Comparison of ENCODE assay signal across 10 cellular contexts in genomic region chr3:19148768-19149091, GRCh38. TPM values are rescaled to one million over a fixed set of nuclear protein-coding genes. Genes with fewer than 3 reads are reported as not detected.
DNase-seq lines count a peak whose midpoint lies in the region; ATAC-seq and TF ChIP-seq lines count a peak whose summit lies in the region.
"Had no signal": no experiment of that assay in that cellular context is flagged by ENCODE, and none has a peak within 500 bp of the region (broad histone marks: within the 10 kb centered on the region; RNA-seq: fewer than 3 reads in every experiment).

No MANE protein-coding gene starts in this region.

- H3K4me3 Mint-ChIP-seq in activated T-cell treated with anti-CD3 and anti-CD28 coated beads, Interleukin-2, amount 50 U/mL, for 72 hours = peak overlapping the region; percentile 68 to 92
- H3K4me3 Mint-ChIP-seq in mesothelial cell of epicardium = peak overlapping the region; percentile 69

- no peak overlapping the region for H3K27ac Mint-ChIP-seq in activated T-cell treated with anti-CD3 and anti-CD28 coated beads, Interleukin-2, amount 50 U/mL, for 72 hours
- peak overlapping the region; percentile 1 for H3K27ac Mint-ChIP-seq in mesothelial cell of epicardium

- H3K9me3 Mint-ChIP-seq in activated T-cell treated with anti-CD3 and anti-CD28 coated beads, Interleukin-2, amount 50 U/mL, for 72 hours = peaks cover 0 to 3% of the 10 kb centered on the region in 2 donors
- no peaks in the 10 kb centered on the region for H3K9me3 Mint-ChIP-seq in mesothelial cell of epicardium

- peaks cover 6% of the 10 kb centered on the region for H3K9me3 ChIP-seq in thoracic aorta
- H3K9me3 ChIP-seq: mucosa of descending colon had no signal

- no peaks in the 10 kb centered on the region for H3K36me3 ChIP-seq in thoracic aorta

- TF ChIP-seq CTCF in astrocyte of the cerebellum (IDR thresholded peaks at IDR 0.05; ENCODE audit: low read depth, low read length, missing control alignments) (no peak), mesothelial cell of epicardium (IDR thresholded peaks at IDR 0.05; ENCODE audit: unreplicated experiment) (no peak), thoracic aorta (IDR thresholded peaks at IDR 0.05) (no peak)

- H3K4me1 Mint-ChIP-seq in activated T-cell treated with anti-CD3 and anti-CD28 coated beads, Interleukin-2, amount 50 U/mL, for 72 hours (ENCODE audit: low read depth) = peaks cover 8% of the 10 kb centered on the region
- peaks cover 13% of the 10 kb centered on the region for H3K4me1 Mint-ChIP-seq in mesothelial cell of epicardium

- H3K27ac ChIP-seq in thoracic aorta = no peak overlapping the region

- H3K4me3 ChIP-seq in astrocyte of the cerebellum (ENCODE audit: low read depth, low read length) (peak overlapping the region; percentile 14), thoracic aorta (peak overlapping the region; percentile 91)
- H3K4me3 ChIP-seq: mucosa of descending colon had no signal

- peaks cover 7 to 8% of the 10 kb centered on the region in 2 donors for H3K4me1 ChIP-seq in thoracic aorta (ENCODE audit: control insufficient read depth in 1 of 2, low read depth in 2 of 2)

- no peak for ATAC-seq in activated T-cell treated with anti-CD3 and anti-CD28 coated beads, Interleukin-2, amount 50 U/mL, for 72 hours (replicated peaks in 1 of 2)
- ATAC-seq in thoracic aorta (ENCODE audit: insufficient number of reproducible peaks, low FRiP score, low read depth) = no peak
- no peak for ATAC-seq in GM19467 (IDR thresholded peaks at IDR 0.05; ENCODE audit: unreplicated experiment)

- H3K36me3 Mint-ChIP-seq in activated T-cell treated with anti-CD3 and anti-CD28 coated beads, Interleukin-2, amount 50 U/mL, for 72 hours (ENCODE audit: insufficient read depth in 2 of 2) = peaks cover 0 to 1% of the 10 kb centered on the region in 2 donors
- H3K36me3 Mint-ChIP-seq in mesothelial cell of epicardium = no peaks in the 10 kb centered on the region

- H3K27me3 ChIP-seq in thoracic aorta (replicated peaks; ENCODE audit: insufficient read depth) = no peaks in the 10 kb centered on the region

- H3K27me3 Mint-ChIP-seq in activated T-cell treated with anti-CD3 and anti-CD28 coated beads, Interleukin-2, amount 50 U/mL, for 72 hours (ENCODE audit: low read depth) = peaks cover 34% of the 10 kb centered on the region
- H3K27me3 Mint-ChIP-seq in mesothelial cell of epicardium (ENCODE audit: low read depth) = peaks cover 21% of the 10 kb centered on the region

- DNase-seq in activated T-cell treated with anti-CD3 and anti-CD28 coated beads, Interleukin-2, amount 50 U/mL, for 72 hours = no peak
- no peak for DNase-seq in activated T-cell treated with anti-CD3 and anti-CD28 coated beads for 4 hours
- DNase-seq in astrocyte of the cerebellum (ENCODE audit: low read depth) = no peak
- no peak for DNase-seq in mesothelial cell of epicardium (ENCODE audit: low spot score in 2 of 2, unreplicated experiment in 2 of 2)
- DNase-seq in thoracic aorta (ENCODE audit: low spot score) = no peak
- DNase-seq in NCI-H2081 treated with DMSO at 0.1 percent for 48 hours (lab: John Stamatoyannopoulos, UW) = no peak
- no peak for DNase-seq in stimulated activated CD8-positive, alpha-beta memory T cell treated with anti-CD3 and anti-CD28 coated beads, Interleukin-4, amount 100 ng/mL, for 48 hours
- DNase-seq: effector CD8-positive, alpha-beta T cell had no signal

- in situ Hi-C loops in astrocyte of the cerebellum (cut with HindIII; ENCODE audit: low sequenced_read_pairs) = no loop called here

RNA-seq across cellular contexts. Expression of gene KCNH8, which starts 0.4 kb away (rescaled TPM):
- total RNA-seq in activated T-cell treated with anti-CD3 and anti-CD28 coated beads, Interleukin-2, amount 50 U/mL, for 72 hours = under 1 TPM in 1 of 2 donors, not detected in 1; 0.05 TPM
- total RNA-seq in mesothelial cell of epicardium (1.4 to 1.6 TPM (median 1.5 TPM) in 3 replicates), thoracic aorta (under 1 TPM in 1 of 2 donors, not detected in 1; 0.07 TPM)
